In the genomic region with DNA sequence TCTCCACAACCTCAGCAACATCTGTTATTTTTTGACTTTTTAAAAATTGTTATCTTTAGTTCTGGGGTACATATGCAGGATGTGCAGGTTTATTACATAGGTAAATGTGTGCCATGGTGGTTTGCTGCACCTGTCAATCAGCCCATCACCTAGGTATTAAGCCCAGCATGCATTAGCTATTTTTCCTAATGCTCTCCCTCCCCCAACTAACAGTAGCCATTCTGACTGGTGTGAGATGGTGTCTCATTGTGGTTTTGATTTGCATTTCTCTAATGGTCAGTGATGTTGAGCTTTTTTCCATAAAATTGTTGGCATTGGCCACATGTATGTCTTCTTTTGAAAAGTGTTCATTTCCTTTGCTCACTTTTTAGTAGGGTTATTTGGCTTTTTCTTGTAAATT, we compare ENCODE assay signal across 9 cellular contexts. TPM values are rescaled to one million over a fixed set of nuclear protein-coding genes. Genes with fewer than 3 reads are reported as not detected.
DNase-seq lines count a peak whose midpoint lies in the region; ATAC-seq, FAIRE-seq and TF ChIP-seq lines count a peak whose summit lies in the region.
"Not testable (repeated sequence)": the region's sequence is repeated elsewhere in the genome, so short reads cannot be mapped to it uniquely, and the experiment has no call there.
"Had no signal": no experiment of that assay in that cellular context is flagged by ENCODE, and none has a peak within 500 bp of the region (broad histone marks: within the 10 kb centered on the region; RNA-seq: fewer than 3 reads in every experiment).

No MANE protein-coding gene starts in this region.

- POLR2A ChIA-PET in GM12878 (lab: Charles Lee), result not testable (repeated sequence)

- peak; percentile 42 for FAIRE-seq in GM19239 (lab: Jason Lieb, UNC)
- not testable (repeated sequence) for FAIRE-seq in GM12878 (lab: Jason Lieb, UNC)

- not testable (repeated sequence) for H3K79me2 ChIP-seq in GM12878 (ENCODE audit: control insufficient read depth, insufficient read depth, low read length)

- TF ChIP-seq CTCF in GM12878 (IDR thresholded peaks at IDR 0.05 in 2 of 3, conservative IDR thresholded peaks at IDR 0.05 in 1 of 3; ENCODE audit: control insufficient read depth in 2 of 3, extremely low read depth in 1 of 3, insufficient read depth in 1 of 3, low read depth in 3 of 3, low read length in 3 of 3), result not testable (repeated sequence)

- not testable (repeated sequence) for TF ChIP-seq RAD21 in GM12878 (IDR thresholded peaks at IDR 0.05; ENCODE audit: insufficient read depth, low read depth, low read length)

- CTCF ChIA-PET in GM12878 (lab: Yijun Ruan, JAX), result interaction anchor here (3.4 kb wide), 1 partner anchor 18 kb away, joined by 10 read pairs; no protein-coding TSS in a partner anchor

- intact Hi-C loops in GM12878 (cut with micrococcal nuclease; ENCODE audit: unreplicated experiment), result not testable (repeated sequence)

- not testable (repeated sequence) for H3K9me3 ChIP-seq in GM12878 (replicated peaks; ENCODE audit: control insufficient read depth, insufficient read depth, low read length)

- not testable (repeated sequence) for H3K4me1 ChIP-seq in GM12878 (ENCODE audit: control insufficient read depth, insufficient read depth, low read length)

- not testable (repeated sequence) for H3K27ac ChIP-seq in GM12878 (ENCODE audit: control insufficient read depth, insufficient read depth)

- DNase-seq in GM19239 (ENCODE audit: insufficient read length, low spot score); GM12878 (ENCODE audit: low read depth, low spot score): not testable (repeated sequence)

- RAD21 ChIA-PET in GM12878 (lab: Charles Lee; ENCODE audit: unreplicated experiment), result not testable (repeated sequence)

- H3K36me3 ChIP-seq in GM12878 (ENCODE audit: control insufficient read depth in 2 of 2, insufficient read depth in 2 of 2, low read length in 1 of 2), result not testable (repeated sequence)

- not testable (repeated sequence) for H3K4me2 ChIP-seq in GM12878 (ENCODE audit: control insufficient read depth, insufficient read depth)

- ATAC-seq in GM18861 (IDR thresholded peaks at IDR 0.05; ENCODE audit: unreplicated experiment), result peak; percentile 73
- ATAC-seq in HG03175 (IDR thresholded peaks at IDR 0.05; ENCODE audit: unreplicated experiment), result peak; percentile 50
- ATAC-seq in GM12878, result peak; percentile 52

- not testable (repeated sequence) for TF ChIP-seq EP300 in GM12878 (IDR thresholded peaks at IDR 0.05; ENCODE audit: borderline replicate concordance in 1 of 2, control insufficient read depth in 1 of 2, low read depth in 2 of 2, low read length in 2 of 2)

- in situ Hi-C loops in GM12878 (cut with MboI), result not testable (repeated sequence)

- not testable (repeated sequence) for H3K9ac ChIP-seq in GM12878 (ENCODE audit: control insufficient read depth, insufficient read depth, low read length)

- BruUV-seq in GM12878 (replicated peaks; lab: Mats Ljungman, UMichigan), result not testable (repeated sequence)

- SMC1A ChIA-PET in GM12878 (lab: Charles Lee; ENCODE audit: uncharacterized antibody, unreplicated experiment), result interaction anchor here (2.4 kb wide), 1 partner anchor 10 kb away, joined by 7 read pairs; no protein-coding TSS in a partner anchor

- H3K4me3 ChIP-seq in GM12878, result not testable (repeated sequence)

- H4K20me1 ChIP-seq in GM12878 (ENCODE audit: control insufficient read depth, insufficient read depth), result not testable (repeated sequence)

- not testable (repeated sequence) for TF ChIP-seq POLR2A in GM12878 (IDR thresholded peaks at IDR 0.05; ENCODE audit: low read depth, low read length)

- not testable (repeated sequence) for H2AFZ ChIP-seq in GM12878 (ENCODE audit: control insufficient read depth, low read depth, low read length)

- H3K27me3 ChIP-seq in GM12878 (replicated peaks in 1 of 2; ENCODE audit: control insufficient read depth in 2 of 2, insufficient read depth in 2 of 2, low read length in 1 of 2), result not testable (repeated sequence)

TF ChIP-seq in GM12878, 131 proteins besides CTCF, POLR2A, EP300 and RAD21:
- TF ChIP-seq, protein P1, sequence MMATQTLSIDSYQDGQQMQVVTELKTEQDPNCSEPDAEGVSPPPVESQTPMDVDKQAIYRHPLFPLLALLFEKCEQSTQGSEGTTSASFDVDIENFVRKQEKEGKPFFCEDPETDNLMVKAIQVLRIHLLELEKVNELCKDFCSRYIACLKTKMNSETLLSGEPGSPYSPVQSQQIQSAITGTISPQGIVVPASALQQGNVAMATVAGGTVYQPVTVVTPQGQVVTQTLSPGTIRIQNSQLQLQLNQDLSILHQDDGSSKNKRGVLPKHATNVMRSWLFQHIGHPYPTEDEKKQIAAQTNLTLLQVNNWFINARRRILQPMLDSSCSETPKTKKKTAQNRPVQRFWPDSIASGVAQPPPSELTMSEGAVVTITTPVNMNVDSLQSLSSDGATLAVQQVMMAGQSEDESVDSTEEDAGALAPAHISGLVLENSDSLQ (IDR thresholded peaks at IDR 0.05), result peak; percentile 73

RNA-seq across cellular contexts. Expression of a gene that starts 29.2 kb away (rescaled TPM):
- 1.4 and 2.1 TPM in 2 replicates for total RNA-seq in GM12878 (2013; cell fraction: nucleolus; rRNA removed)
- total RNA-seq in GM12878 (2014; rRNA removed) (1.9 and 2.5 TPM in 2 replicates), GM12878 (2014; rRNA removed; fragmentation: Illumina TruSeq; extraction: Trizol) (3.2 and 3.5 TPM in 2 replicates), GM12878 (2021) (1.2 and 1.7 TPM in 2 replicates)
- polyA plus RNA-seq in GM12878 (2011; ENCODE audit: low read depth), result 1.1 TPM
- polyA plus RNA-seq in GM12878 (2011; rRNA removed) (0.04 TPM in 1 of 2 replicates, not detected in the other), GM12878 (2014; fragmentation: Illumina TruSeq; extraction: Trizol) (2.5 and 4.3 TPM in 2 replicates), GM12878 (2014; fragmentation: Nextera tagmentation; extraction: Ambion mirVana) (1 to 10 TPM; 1.2 to 1.6 TPM), GM12878 (2014; rRNA removed) (1.4 and 1.5 TPM in 2 replicates), GM12878 (2016; fragmentation: Nextera tagmentation; extraction: Ambion mirVana) (under 1 TPM; 0.44 to 0.66 TPM)
- polyA plus RNA-seq in GM12878 (2011; cell fraction: cytosol; rRNA removed), result not detected in 2 replicates
- polyA plus RNA-seq in GM12878 (2011; cell fraction: nucleus; rRNA removed), result not detected in 2 replicates
- 1.3 and 1.7 TPM in 2 replicates for polyA plus RNA-seq in GM12878 (2012)
- not detected in 2 replicates for polyA minus RNA-seq in GM12878 (2011; rRNA and poly(A)+ RNA removed)
- polyA minus RNA-seq in GM12878 (2011; cell fraction: cytosol; rRNA and poly(A)+ RNA removed), result not detected in 2 replicates
- polyA minus RNA-seq in GM12878 (2011; cell fraction: nucleus; rRNA and poly(A)+ RNA removed), result not detected in 2 replicates
- total RNA-seq: A673, Caco-2, Daoy had no signal
- polyA plus RNA-seq: A549, BJ had no signal
